In the genomic region with DNA sequence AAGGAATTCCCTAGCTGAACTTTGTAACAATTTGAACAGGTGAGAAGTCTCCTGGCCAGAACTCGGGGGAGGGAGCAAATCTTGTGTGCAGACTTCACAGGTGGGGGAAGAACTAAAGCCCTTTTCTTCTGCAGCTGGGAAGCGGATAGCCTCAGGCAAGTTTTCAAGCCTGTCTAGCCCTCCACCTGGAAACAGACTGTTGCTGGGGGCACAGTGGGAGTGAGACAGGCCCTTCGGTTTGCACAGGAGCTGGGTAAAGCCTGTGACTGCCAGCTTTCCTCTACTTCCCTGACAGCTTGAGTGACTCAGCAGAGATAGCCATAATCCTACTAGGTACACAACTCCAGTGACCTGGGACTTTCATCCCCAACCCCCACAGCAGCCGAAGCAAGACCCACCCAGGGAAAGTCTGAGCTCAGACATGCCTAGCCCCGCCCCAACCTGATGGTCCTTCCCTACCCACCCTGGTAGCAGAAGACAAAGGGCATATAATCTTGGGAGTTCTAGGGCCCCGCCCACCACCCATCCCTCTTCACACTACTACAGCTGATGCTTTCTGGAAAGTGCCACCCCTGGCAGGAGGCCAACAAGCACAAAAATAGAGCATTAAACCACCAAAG, we compare ENCODE assay signal across 1 cellular context.
TF ChIP-seq lines count a peak whose summit lies in the region.

No MANE protein-coding gene starts in this region.

TF ChIP-seq in GM23338, 12 proteins besides CTCF, POLR2A, EP300 and RAD21 (continued from another document):
- TF ChIP-seq, protein P1, sequence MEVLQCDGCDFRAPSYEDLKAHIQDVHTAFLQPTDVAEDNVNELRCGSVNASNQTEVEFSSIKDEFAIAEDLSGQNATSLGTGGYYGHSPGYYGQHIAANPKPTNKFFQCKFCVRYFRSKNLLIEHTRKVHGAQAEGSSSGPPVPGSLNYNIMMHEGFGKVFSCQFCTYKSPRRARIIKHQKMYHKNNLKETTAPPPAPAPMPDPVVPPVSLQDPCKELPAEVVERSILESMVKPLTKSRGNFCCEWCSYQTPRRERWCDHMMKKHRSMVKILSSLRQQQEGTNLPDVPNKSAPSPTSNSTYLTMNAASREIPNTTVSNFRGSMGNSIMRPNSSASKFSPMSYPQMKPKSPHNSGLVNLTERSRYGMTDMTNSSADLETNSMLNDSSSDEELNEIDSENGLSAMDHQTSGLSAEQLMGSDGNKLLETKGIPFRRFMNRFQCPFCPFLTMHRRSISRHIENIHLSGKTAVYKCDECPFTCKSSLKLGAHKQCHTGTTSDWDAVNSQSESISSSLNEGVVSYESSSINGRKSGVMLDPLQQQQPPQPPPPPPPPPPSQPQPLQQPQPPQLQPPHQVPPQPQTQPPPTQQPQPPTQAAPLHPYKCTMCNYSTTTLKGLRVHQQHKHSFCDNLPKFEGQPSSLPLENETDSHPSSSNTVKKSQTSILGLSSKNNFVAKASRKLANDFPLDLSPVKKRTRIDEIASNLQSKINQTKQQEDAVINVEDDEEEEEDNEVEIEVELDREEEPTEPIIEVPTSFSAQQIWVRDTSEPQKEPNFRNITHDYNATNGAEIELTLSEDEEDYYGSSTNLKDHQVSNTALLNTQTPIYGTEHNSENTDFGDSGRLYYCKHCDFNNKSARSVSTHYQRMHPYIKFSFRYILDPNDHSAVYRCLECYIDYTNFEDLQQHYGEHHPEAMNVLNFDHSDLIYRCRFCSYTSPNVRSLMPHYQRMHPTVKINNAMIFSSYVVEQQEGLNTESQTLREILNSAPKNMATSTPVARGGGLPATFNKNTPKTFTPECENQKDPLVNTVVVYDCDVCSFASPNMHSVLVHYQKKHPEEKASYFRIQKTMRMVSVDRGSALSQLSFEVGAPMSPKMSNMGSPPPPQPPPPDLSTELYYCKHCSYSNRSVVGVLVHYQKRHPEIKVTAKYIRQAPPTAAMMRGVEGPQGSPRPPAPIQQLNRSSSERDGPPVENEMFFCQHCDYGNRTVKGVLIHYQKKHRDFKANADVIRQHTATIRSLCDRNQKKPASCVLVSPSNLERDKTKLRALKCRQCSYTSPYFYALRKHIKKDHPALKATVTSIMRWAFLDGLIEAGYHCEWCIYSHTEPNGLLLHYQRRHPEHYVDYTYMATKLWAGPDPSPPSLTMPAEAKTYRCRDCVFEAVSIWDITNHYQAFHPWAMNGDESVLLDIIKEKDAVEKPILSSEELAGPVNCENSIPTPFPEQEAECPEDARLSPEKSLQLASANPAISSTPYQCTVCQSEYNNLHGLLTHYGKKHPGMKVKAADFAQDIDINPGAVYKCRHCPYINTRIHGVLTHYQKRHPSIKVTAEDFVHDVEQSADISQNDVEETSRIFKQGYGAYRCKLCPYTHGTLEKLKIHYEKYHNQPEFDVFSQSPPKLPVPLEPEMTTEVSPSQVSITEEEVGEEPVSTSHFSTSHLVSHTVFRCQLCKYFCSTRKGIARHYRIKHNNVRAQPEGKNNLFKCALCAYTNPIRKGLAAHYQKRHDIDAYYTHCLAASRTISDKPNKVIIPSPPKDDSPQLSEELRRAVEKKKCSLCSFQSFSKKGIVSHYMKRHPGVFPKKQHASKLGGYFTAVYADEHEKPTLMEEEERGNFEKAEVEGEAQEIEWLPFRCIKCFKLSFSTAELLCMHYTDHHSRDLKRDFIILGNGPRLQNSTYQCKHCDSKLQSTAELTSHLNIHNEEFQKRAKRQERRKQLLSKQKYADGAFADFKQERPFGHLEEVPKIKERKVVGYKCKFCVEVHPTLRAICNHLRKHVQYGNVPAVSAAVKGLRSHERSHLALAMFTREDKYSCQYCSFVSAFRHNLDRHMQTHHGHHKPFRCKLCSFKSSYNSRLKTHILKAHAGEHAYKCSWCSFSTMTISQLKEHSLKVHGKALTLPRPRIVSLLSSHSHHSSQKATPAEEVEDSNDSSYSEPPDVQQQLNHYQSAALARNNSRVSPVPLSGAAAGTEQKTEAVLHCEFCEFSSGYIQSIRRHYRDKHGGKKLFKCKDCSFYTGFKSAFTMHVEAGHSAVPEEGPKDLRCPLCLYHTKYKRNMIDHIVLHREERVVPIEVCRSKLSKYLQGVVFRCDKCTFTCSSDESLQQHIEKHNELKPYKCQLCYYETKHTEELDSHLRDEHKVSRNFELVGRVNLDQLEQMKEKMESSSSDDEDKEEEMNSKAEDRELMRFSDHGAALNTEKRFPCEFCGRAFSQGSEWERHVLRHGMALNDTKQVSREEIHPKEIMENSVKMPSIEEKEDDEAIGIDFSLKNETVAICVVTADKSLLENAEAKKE (CRISPR knock-in tag; IDR thresholded peaks at IDR 0.05): no peak
- TF ChIP-seq JUNB (IDR thresholded peaks at IDR 0.05; ENCODE audit: unreplicated experiment): no peak
- no peak for TF ChIP-seq POLR2AphosphoS5 (IDR thresholded peaks at IDR 0.05; ENCODE audit: low read depth)
- TF ChIP-seq ZNF114 (CRISPR knock-in tag; IDR thresholded peaks at IDR 0.05): no peak
- no peak for TF ChIP-seq ZNF331 (CRISPR knock-in tag; IDR thresholded peaks at IDR 0.05; ENCODE audit: low read depth)
- TF ChIP-seq EZH2 (IDR thresholded peaks at IDR 0.05; ENCODE audit: low read depth, unreplicated experiment): no peak
- TF ChIP-seq, protein P2, sequence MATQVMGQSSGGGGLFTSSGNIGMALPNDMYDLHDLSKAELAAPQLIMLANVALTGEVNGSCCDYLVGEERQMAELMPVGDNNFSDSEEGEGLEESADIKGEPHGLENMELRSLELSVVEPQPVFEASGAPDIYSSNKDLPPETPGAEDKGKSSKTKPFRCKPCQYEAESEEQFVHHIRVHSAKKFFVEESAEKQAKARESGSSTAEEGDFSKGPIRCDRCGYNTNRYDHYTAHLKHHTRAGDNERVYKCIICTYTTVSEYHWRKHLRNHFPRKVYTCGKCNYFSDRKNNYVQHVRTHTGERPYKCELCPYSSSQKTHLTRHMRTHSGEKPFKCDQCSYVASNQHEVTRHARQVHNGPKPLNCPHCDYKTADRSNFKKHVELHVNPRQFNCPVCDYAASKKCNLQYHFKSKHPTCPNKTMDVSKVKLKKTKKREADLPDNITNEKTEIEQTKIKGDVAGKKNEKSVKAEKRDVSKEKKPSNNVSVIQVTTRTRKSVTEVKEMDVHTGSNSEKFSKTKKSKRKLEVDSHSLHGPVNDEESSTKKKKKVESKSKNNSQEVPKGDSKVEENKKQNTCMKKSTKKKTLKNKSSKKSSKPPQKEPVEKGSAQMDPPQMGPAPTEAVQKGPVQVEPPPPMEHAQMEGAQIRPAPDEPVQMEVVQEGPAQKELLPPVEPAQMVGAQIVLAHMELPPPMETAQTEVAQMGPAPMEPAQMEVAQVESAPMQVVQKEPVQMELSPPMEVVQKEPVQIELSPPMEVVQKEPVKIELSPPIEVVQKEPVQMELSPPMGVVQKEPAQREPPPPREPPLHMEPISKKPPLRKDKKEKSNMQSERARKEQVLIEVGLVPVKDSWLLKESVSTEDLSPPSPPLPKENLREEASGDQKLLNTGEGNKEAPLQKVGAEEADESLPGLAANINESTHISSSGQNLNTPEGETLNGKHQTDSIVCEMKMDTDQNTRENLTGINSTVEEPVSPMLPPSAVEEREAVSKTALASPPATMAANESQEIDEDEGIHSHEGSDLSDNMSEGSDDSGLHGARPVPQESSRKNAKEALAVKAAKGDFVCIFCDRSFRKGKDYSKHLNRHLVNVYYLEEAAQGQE (IDR thresholded peaks at IDR 0.05; ENCODE audit: unreplicated experiment): no peak
- TF ChIP-seq, protein P3, sequence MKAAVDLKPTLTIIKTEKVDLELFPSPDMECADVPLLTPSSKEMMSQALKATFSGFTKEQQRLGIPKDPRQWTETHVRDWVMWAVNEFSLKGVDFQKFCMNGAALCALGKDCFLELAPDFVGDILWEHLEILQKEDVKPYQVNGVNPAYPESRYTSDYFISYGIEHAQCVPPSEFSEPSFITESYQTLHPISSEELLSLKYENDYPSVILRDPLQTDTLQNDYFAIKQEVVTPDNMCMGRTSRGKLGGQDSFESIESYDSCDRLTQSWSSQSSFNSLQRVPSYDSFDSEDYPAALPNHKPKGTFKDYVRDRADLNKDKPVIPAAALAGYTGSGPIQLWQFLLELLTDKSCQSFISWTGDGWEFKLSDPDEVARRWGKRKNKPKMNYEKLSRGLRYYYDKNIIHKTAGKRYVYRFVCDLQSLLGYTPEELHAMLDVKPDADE (IDR thresholded peaks at IDR 0.05): no peak
- TF ChIP-seq NANOG (IDR thresholded peaks at IDR 0.05; ENCODE audit: borderline replicate concordance): no peak
- no peak for TF ChIP-seq STAT1 (IDR thresholded peaks at IDR 0.05; ENCODE audit: unreplicated experiment)
- TF ChIP-seq CREB1 (CRISPR knock-in tag; IDR thresholded peaks at IDR 0.05; ENCODE audit: low read depth): no peak
